8 cellular contexts compared by ENCODE assay signal in genomic region chr19:35155441-35155840, GRCh38. TPM values are rescaled to one million over a fixed set of nuclear protein-coding genes. Genes with fewer than 3 reads are reported as not detected.
DNase-seq lines count a peak whose midpoint lies in the region; ATAC-seq and TF ChIP-seq lines count a peak whose summit lies in the region.

No MANE protein-coding gene starts in this region.

- H3K9ac ChIP-seq in KMS-11 = peak overlapping the region; percentile 73
- H3K9ac ChIP-seq in mesenchymal stem cell (ENCODE audit: low read length) = peak overlapping the region; percentile 95

- H3K4me1 ChIP-seq in KMS-11 (ENCODE audit: low read depth, poor library complexity, severe bottlenecking) = peaks cover 12% of the 10 kb centered on the region
- peaks cover 11 to 15% of the 10 kb centered on the region in 2 donors for H3K4me1 ChIP-seq in ascending aorta
- peaks cover 26% of the 10 kb centered on the region for H3K4me1 ChIP-seq in mesenchymal stem cell (ENCODE audit: control insufficient read depth, insufficient read depth, low read depth, low read length)
- H3K4me1 ChIP-seq in tibial nerve = peaks cover 0 to 37% (median 5%) of the 10 kb centered on the region in 4 donors

- H3K23ac ChIP-seq in mesenchymal stem cell (ENCODE audit: low read length in 2 of 2) = peak overlapping the region in 1 of 2 experiments; percentile 15

- peak overlapping the region; percentile 25 to 75 for H3K18ac ChIP-seq in mesenchymal stem cell (ENCODE audit: low read depth in 1 of 2, low read length in 2 of 2)

- no peak for TF ChIP-seq EP300 in tibial nerve (IDR thresholded peaks at IDR 0.05)

- intact Hi-C loops in ascending aorta (cut with DNase I) = loop anchor here (5.0 kb wide), 1 partner anchor 112 kb away; the partner anchor contains the start of gene USF2

- H3K36me3 ChIP-seq in KMS-11 (ENCODE audit: insufficient read depth) (peaks cover 4% of the 10 kb centered on the region; the same call in 1 of the 2 replicates), ascending aorta (peaks cover 15 to 24% of the 10 kb centered on the region in 2 donors), mesenchymal stem cell (ENCODE audit: control insufficient read depth in 1 of 2, insufficient read depth in 2 of 2, low read depth in 1 of 2, low read length in 2 of 2) (peaks cover 11 to 42% of the 10 kb centered on the region in 2 experiments), tibial nerve (peaks cover 0 to 33% (median 9%) of the 10 kb centered on the region in 3 donors)

- H3K4me2 ChIP-seq in KMS-11 (peak overlapping the region; percentile 86), mesenchymal stem cell (ENCODE audit: low read length, poor library complexity, severe bottlenecking) (peak overlapping the region; percentile 93)

- no peak overlapping the region for H2AK5ac ChIP-seq in mesenchymal stem cell (ENCODE audit: low read length, severe bottlenecking)

- WGBS in mesenchymal stem cell = 27% methylated on average over 17 of the region's 17 CpGs
- 26 to 40% methylated on average over 5 to 14 of the region's 17 CpGs for WGBS in tibial nerve, 2 donors

- peak overlapping the region in 1 of 2 experiments; percentile 69 for H3K14ac ChIP-seq in mesenchymal stem cell (ENCODE audit: low read length in 2 of 2)

- peak overlapping the region; percentile 22 for H3K4me3 ChIP-seq in KMS-11 (IDR thresholded peaks at IDR 0.05; ENCODE audit: insufficient read depth, low read depth, low read length)
- H3K4me3 ChIP-seq in ascending aorta = peak overlapping the region; percentile 52 to 88
- H3K4me3 ChIP-seq in mesenchymal stem cell (ENCODE audit: insufficient read depth in 1 of 2, low read depth in 1 of 2, low read length in 2 of 2) = peak overlapping the region; percentile 66 to 95
- H3K4me3 ChIP-seq in tibial nerve = peak overlapping the region; percentile 28 to 63 (median 48)

- H3K79me2 ChIP-seq in KMS-11 (ENCODE audit: insufficient read depth, low read depth) = peaks cover 21% of the 10 kb centered on the region

- H2AFZ ChIP-seq in KMS-11 (ENCODE audit: low read depth) (peak overlapping the region; percentile 96), mesenchymal stem cell (ENCODE audit: low read depth, low read length) (peak overlapping the region; percentile 7)

- H3K9me3 ChIP-seq in ascending aorta (no peaks in the 10 kb centered on the region), mesenchymal stem cell (ENCODE audit: control insufficient read depth, low read length) (no peaks in the 10 kb centered on the region), tibial nerve (no peaks in the 10 kb centered on the region)

- H4K20me1 ChIP-seq in KMS-11 (ENCODE audit: insufficient read depth) = no peaks in the 10 kb centered on the region

- H3K4ac ChIP-seq in mesenchymal stem cell (ENCODE audit: low read depth in 1 of 2, low read length in 2 of 2) = peak overlapping the region; percentile 14 to 41

- H2BK12ac ChIP-seq in mesenchymal stem cell (ENCODE audit: low read length in 2 of 2) = no peak overlapping the region

- TF ChIP-seq POLR2A in tibial nerve (IDR thresholded peaks at IDR 0.05) = no peak

- ATAC-seq in GM21381 (IDR thresholded peaks at IDR 0.05; ENCODE audit: unreplicated experiment) = no peak

- H3K27me3 ChIP-seq in KMS-11 (ENCODE audit: insufficient read depth, low read depth) (no peaks in the 10 kb centered on the region; the same call in 1 of the 2 replicates), ascending aorta (no peaks in the 10 kb centered on the region), mesenchymal stem cell (ENCODE audit: control insufficient read depth in 1 of 2, insufficient read depth in 1 of 2, low read length in 2 of 2) (no peaks in the 10 kb centered on the region), tibial nerve (peaks cover 0 to 35% of the 10 kb centered on the region in 2 donors)

- H2BK120ac ChIP-seq in mesenchymal stem cell (ENCODE audit: low read depth, low read length) = peak overlapping the region; percentile 51

- no peak overlapping the region for H4K8ac ChIP-seq in mesenchymal stem cell (ENCODE audit: low read length)

- H4K91ac ChIP-seq in mesenchymal stem cell (ENCODE audit: low read length) = peak overlapping the region; percentile 35

- H2BK15ac ChIP-seq in mesenchymal stem cell (ENCODE audit: low read depth, poor library complexity, severe bottlenecking) = peak overlapping the region; percentile 29

- H3K79me1 ChIP-seq in mesenchymal stem cell (replicated peaks; ENCODE audit: low read length, poor library complexity, severe bottlenecking) = peaks cover 11% of the 10 kb centered on the region

- H2BK5ac ChIP-seq in mesenchymal stem cell (ENCODE audit: low read depth, low read length, poor library complexity, severe bottlenecking) = no peak overlapping the region

- H3K27ac ChIP-seq in KMS-11 (peak overlapping the region; percentile 19), ascending aorta (peak overlapping the region; percentile 62 to 69), mesenchymal stem cell (ENCODE audit: low read length, poor library complexity, severe bottlenecking) (no peak overlapping the region), tibial nerve (peak overlapping the region in 2 of 4 donors; percentile 78 to 87)

- no peak for TF ChIP-seq CTCF in KMS-11 (conservative IDR thresholded peaks at IDR 0.05; ENCODE audit: low read depth, low read length)
- no peak for TF ChIP-seq CTCF in ascending aorta (IDR thresholded peaks at IDR 0.05)
- TF ChIP-seq CTCF in tibial nerve (IDR thresholded peaks at IDR 0.05) = no peak

- peak; percentile 55 for DNase-seq in CD1c-positive myeloid dendritic cell (ENCODE audit: extremely low spot score)
- no peak for DNase-seq in ascending aorta (ENCODE audit: low spot score in 2 of 2)
- no peak for DNase-seq in mesenchymal stem cell
- no peak for DNase-seq in tibial nerve (ENCODE audit: low spot score in 2 of 2)
- DNase-seq in NCI-H345 (lab: John Stamatoyannopoulos, UW) = no peak
- no peak for DNase-seq in NCI-H2029 (lab: John Stamatoyannopoulos, UW)

RNA-seq across cellular contexts. Expression of gene FXYD5, which starts 0.9 kb away (rescaled TPM):
- total RNA-seq in ascending aorta (138 TPM), tibial nerve (10 to 100 TPM; 19.9 to 53.4 (median 37.5) TPM)
- 248 TPM for polyA plus RNA-seq in mesenchymal stem cell (2013, experiment 1 of 2)
- 237 TPM for polyA plus RNA-seq in mesenchymal stem cell (2013, experiment 2 of 2)

RNA-seq across cellular contexts. Expression of gene FXYD7, which starts 12.4 kb away (rescaled TPM):
- total RNA-seq in ascending aorta (not detected), tibial nerve (1 to 10 TPM in 3 of 4 donors, not detected in 1; 2.5 to 5.9 (median 5.7) TPM)
- 0.07 TPM for polyA plus RNA-seq in mesenchymal stem cell (2013, experiment 1 of 2)
- not detected for polyA plus RNA-seq in mesenchymal stem cell (2013, experiment 2 of 2)

RNA-seq across cellular contexts. Expression of gene FXYD1, which starts 16.8 kb away (rescaled TPM):
- total RNA-seq in ascending aorta (34.8 TPM), tibial nerve (100 to 1,000 TPM in 1 of 4 donors, 10 to 100 TPM in 3; 72.9 to 193 (median 84.9) TPM)
- polyA plus RNA-seq in mesenchymal stem cell (2013, experiment 1 of 2) = 0.33 TPM
- polyA plus RNA-seq in mesenchymal stem cell (2013, experiment 2 of 2) = 0.33 TPM

RNA-seq across cellular contexts. Expression of gene LGI4, which starts 20.6 kb away (rescaled TPM):
- total RNA-seq in ascending aorta = 59.3 TPM
- polyA plus RNA-seq in mesenchymal stem cell (2013, experiment 1 of 2) = 0.15 TPM
- 0.11 TPM for polyA plus RNA-seq in mesenchymal stem cell (2013, experiment 2 of 2)
- total RNA-seq in tibial nerve = 100 to 1,000 TPM; 207 to 323 (median 302) TPM

RNA-seq across cellular contexts. Expression of gene FXYD3, which starts 39.8 kb away (rescaled TPM):
- total RNA-seq in ascending aorta (not detected), tibial nerve (10 to 100 TPM; 10.8 to 33.9 (median 16.6) TPM)
- not detected for polyA plus RNA-seq in mesenchymal stem cell (2013, experiment 1 of 2)
- not detected for polyA plus RNA-seq in mesenchymal stem cell (2013, experiment 2 of 2)

Comparison
In these comparisons a context has a peak if more than half of its experiments do, and no peak if none do; other contexts are left out.
1. H3K4me3 ChIP-seq: peak in every context shown above with its lines; median percentile 80 in mesenchymal stem cell; 70 in ascending aorta; 48 in tibial nerve; 22 in KMS-11.